In genomic region chr5:132370241-132370820, GRCh38 we compare ENCODE assay signal across 8 cellular contexts. TPM values are rescaled to one million over a fixed set of nuclear protein-coding genes. Genes with fewer than 3 reads are reported as not detected.
DNase-seq lines count a peak whose midpoint lies in the region; FAIRE-seq and TF ChIP-seq lines count a peak whose summit lies in the region.

No MANE protein-coding gene starts in this region.

- TF ChIP-seq EP300 in stomach (IDR thresholded peaks at IDR 0.05), result no peak

- FAIRE-seq in keratinocyte (lab: Jason Lieb, UNC), result no peak

- H2AFZ ChIP-seq in keratinocyte (ENCODE audit: control insufficient read depth, low read length), result peak overlapping the region; percentile 84

- H3K4me2 ChIP-seq in keratinocyte (ENCODE audit: control insufficient read depth, extremely low read depth, insufficient read depth, low read depth, low read length), result peak overlapping the region; percentile 84

- peak overlapping the region; percentile 53 for H3K4me3 ChIP-seq in HL-60 (replicated peaks; ENCODE audit: insufficient read depth, low read length)
- peak overlapping the region; percentile 58 to 88 (median 80) for H3K4me3 ChIP-seq in keratinocyte (ENCODE audit: control insufficient read depth in 2 of 3, extremely low read depth in 1 of 3, insufficient read depth in 2 of 3, low read depth in 1 of 3, low read length in 3 of 3)
- peak overlapping the region; percentile 60 to 76 (median 68) for H3K4me3 ChIP-seq in stomach

- H3K9me3 ChIP-seq in keratinocyte (ENCODE audit: control insufficient read depth, low read depth, low read length) (no peaks in the 10 kb centered on the region), stomach (no peaks in the 10 kb centered on the region)

- TF ChIP-seq CTCF in HL-60 (IDR thresholded peaks at IDR 0.05; ENCODE audit: insufficient read depth, low read length) (no peak), keratinocyte (optimal IDR thresholded peaks at IDR 0.05 in 1 of 3, IDR thresholded peaks at IDR 0.05 in 1 of 3, conservative IDR thresholded peaks at IDR 0.05 in 1 of 3; ENCODE audit: extremely low read depth in 1 of 3, insufficient read depth in 2 of 3, low read length in 3 of 3) (no peak), stomach (IDR thresholded peaks at IDR 0.05) (no peak)

- H3K27me3 ChIP-seq in HL-60 (ENCODE audit: insufficient read depth, poor library complexity, severe bottlenecking), result no peaks in the 10 kb centered on the region
- no peaks in the 10 kb centered on the region for H3K27me3 ChIP-seq in keratinocyte (ENCODE audit: control insufficient read depth, extremely low read depth, insufficient read depth, low read length)
- H3K27me3 ChIP-seq in stomach, result no peaks in the 10 kb centered on the region

- peaks cover 2% of the 10 kb centered on the region for H3K9me1 ChIP-seq in keratinocyte (ENCODE audit: control insufficient read depth, extremely low read depth, insufficient read depth, low read length)

- H4K20me1 ChIP-seq in keratinocyte (ENCODE audit: control insufficient read depth, extremely low read depth, insufficient read depth, low read length), result no peaks in the 10 kb centered on the region

- DNase-seq in HL-60 (ENCODE audit: low read depth in 1 of 2, low spot score in 1 of 2), result no peak
- no peak for DNase-seq in keratinocyte (ENCODE audit: low read depth, low spot score)
- DNase-seq in stomach, result no peak
- no peak for DNase-seq in NCI-H510A treated with DMSO at 0.1 percent for 48 hours (lab: John Stamatoyannopoulos, UW)
- DNase-seq in activated gamma-delta T cell treated with Interleukin-2 at 50 U/mL for 16 hours, result no peak
- no peak for DNase-seq in 8988T
- no peak for DNase-seq in activated CD8-positive, alpha-beta memory T cell treated with anti-CD3 and anti-CD28 coated beads, Interleukin-2, amount 50 U/mL, for 4 hours

- H3K4me1 ChIP-seq in keratinocyte (ENCODE audit: control insufficient read depth, extremely low read depth, insufficient read depth, low read length) (peaks cover 36% of the 10 kb centered on the region), stomach (peaks cover 13 to 52% (median 39%) of the 10 kb centered on the region in 4 donors)

- peak overlapping the region; percentile 66 for H3K27ac ChIP-seq in HL-60 (replicated peaks)
- H3K27ac ChIP-seq in angular gyrus (ENCODE audit: low read depth, low read length), result peak overlapping the region; percentile 30
- peak overlapping the region; percentile 90 for H3K27ac ChIP-seq in keratinocyte (ENCODE audit: control insufficient read depth, insufficient read depth, low read length)
- peak overlapping the region; percentile 87 to 90 (median 89) for H3K27ac ChIP-seq in stomach

- peak overlapping the region; percentile 94 for H3K9ac ChIP-seq in keratinocyte (ENCODE audit: control insufficient read depth, extremely low read depth, insufficient read depth, low read length)

- peaks cover 0 to 4% of the 10 kb centered on the region in 2 experiments for H3K36me3 ChIP-seq in keratinocyte (ENCODE audit: control insufficient read depth in 2 of 2, extremely low read depth in 1 of 2, insufficient read depth in 2 of 2, low read length in 2 of 2)
- no peaks in the 10 kb centered on the region for H3K36me3 ChIP-seq in stomach

- 11 to 48% (median 18%) methylated on average over 5 to 23 of the region's 23 CpGs for WGBS in stomach, 5 donors

- peaks cover 49% of the 10 kb centered on the region for H3K79me2 ChIP-seq in keratinocyte (ENCODE audit: control insufficient read depth, insufficient read depth, low read length)

- dilution Hi-C loops in keratinocyte (cut with MboI; ENCODE audit: extremely low pct_ligation_motif_present, low sequenced_read_pairs), result no loop called here

- intact Hi-C loops in stomach (cut with DNase I; ENCODE audit: low total_unique reads), result no loop called here

- no peak for TF ChIP-seq POLR2A in stomach (IDR thresholded peaks at IDR 0.05)

RNA-seq across cellular contexts. Expression of gene SLC22A5, which starts 0.8 kb away (rescaled TPM):
- polyA plus RNA-seq in keratinocyte (14.8 to 23.0 TPM (median 21.5 TPM) in 3 replicates), stomach (1 to 10 TPM; 2.1 to 5.7 (median 3.0) TPM)
- 2.4 TPM for polyA plus RNA-seq in keratinocyte (2011; ENCODE audit: low read depth)
- polyA plus RNA-seq in keratinocyte (2011; cell fraction: cytosol; rRNA removed), result 9.5 and 17.4 TPM in 2 replicates
- 56.3 and 66.2 TPM in 2 replicates for polyA plus RNA-seq in keratinocyte (2011; cell fraction: nucleus; rRNA removed)
- polyA plus RNA-seq in keratinocyte (2012; ENCODE audit: low replicate concordance), result 7.7 and 9.6 TPM in 2 replicates
- polyA minus RNA-seq in keratinocyte, result 43.5 to 54.4 TPM (median 46.9 TPM) in 3 replicates
- 18.8 TPM for polyA minus RNA-seq in keratinocyte (2011; cell fraction: cytosol; rRNA and poly(A)+ RNA removed)
- polyA minus RNA-seq in keratinocyte (2011; cell fraction: nucleus; rRNA and poly(A)+ RNA removed), result 29.9 and 37.5 TPM in 2 replicates
- 10 to 100 TPM; 11.4 to 46.1 (median 37.5) TPM for total RNA-seq in stomach

Comparison
In these comparisons a context has a peak if more than half of its experiments do, and no peak if none do; other contexts are left out.
1. H3K27ac ChIP-seq: peak in every context shown above with its lines; median percentile 90 in keratinocyte; 89 in stomach; 66 in HL-60; 30 in angular gyrus.